ENCODE assay signal across 22 cellular contexts in the genomic region with DNA sequence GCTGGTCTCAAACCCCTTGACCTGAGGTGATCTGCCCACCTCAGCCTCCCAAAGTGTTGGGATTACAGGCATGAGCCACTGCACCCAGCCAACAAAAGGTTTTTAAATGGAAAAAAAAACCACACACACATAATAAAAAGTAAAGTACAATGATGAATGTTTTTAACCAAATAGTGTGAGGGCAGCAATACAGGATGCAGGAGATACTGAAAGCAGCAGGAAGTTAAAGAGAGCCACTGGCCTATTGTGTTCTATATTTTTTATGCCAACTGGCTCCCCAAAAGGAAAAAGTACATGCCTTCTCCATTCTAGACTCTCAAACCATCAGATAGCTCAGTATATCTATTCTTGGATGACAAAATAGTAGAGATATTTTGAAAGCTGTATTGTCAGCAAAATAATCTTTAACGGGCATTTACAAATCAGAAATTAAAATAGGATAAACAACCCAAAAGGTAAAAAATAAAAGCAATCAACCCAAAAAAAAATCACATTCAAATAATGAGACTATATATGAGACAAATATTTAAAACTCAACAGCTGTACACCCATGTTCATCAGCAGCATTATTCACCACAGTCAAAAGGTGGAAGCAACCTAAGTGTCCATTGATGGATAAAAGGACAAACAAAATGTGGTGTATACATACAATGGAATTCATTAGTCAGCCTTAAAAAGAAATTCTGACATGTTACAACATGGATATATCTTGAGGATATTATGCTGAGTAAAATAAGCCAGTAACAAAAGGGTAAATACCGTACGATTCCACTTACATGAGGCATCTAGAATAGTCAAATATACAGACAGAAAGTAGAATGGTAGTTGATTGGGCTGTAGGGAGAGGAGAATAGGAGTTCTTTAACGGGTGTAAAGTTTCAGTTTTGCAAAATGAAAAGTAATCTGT. TPM values are rescaled to one million over a fixed set of nuclear protein-coding genes. Genes with fewer than 3 reads are reported as not detected.
DNase-seq lines count a peak whose midpoint lies in the region; ATAC-seq and TF ChIP-seq lines count a peak whose summit lies in the region.
"Had no signal": no experiment of that assay in that cellular context is flagged by ENCODE, and none has a peak within 500 bp of the region (broad histone marks: within the 10 kb centered on the region; RNA-seq: fewer than 3 reads in every experiment).

No MANE protein-coding gene starts in this region.

- DNase-seq in activated naive CD8-positive, alpha-beta T cell treated with anti-CD3 and anti-CD28 coated beads for 36 hours, result no peak
- no peak for DNase-seq in RWPE2 (ENCODE audit: low spot score)
- peak; percentile 49 to 69 for DNase-seq in dermis microvascular lymphatic vessel endothelial cell (ENCODE audit: low read depth in 2 of 2)
- no peak for DNase-seq in neural progenitor cell (ENCODE audit: low spot score)
- no peak for DNase-seq in nephron progenitor cell
- DNase-seq in NCI-H2227 treated with DMSO at 0.1 percent for 48 hours (lab: John Stamatoyannopoulos, UW), result no peak
- DNase-seq: BE2C; EL; GF-D8; MM.1S; NCI-H1048; NCI-H1436; NCI-H1930; NCI-H345; NCI-H524; NCI-H774; NK-92 treated with Interleukin-12 subunit alpha and Interleukin-12 subunit beta, amount 100 ng/mL, for 24 hours; SJCRH30 had no signal

- H3K4me3 ChIP-seq in RWPE2 (ENCODE audit: severe bottlenecking) (no peak overlapping the region), neural progenitor cell (no peak overlapping the region)
- H3K4me3 ChIP-seq: SJCRH30 had no signal

- no peaks in the 10 kb centered on the region for H3K9me3 Mint-ChIP-seq in activated naive CD8-positive, alpha-beta T cell (ENCODE audit: low read depth)
- no peaks in the 10 kb centered on the region for H3K9me3 Mint-ChIP-seq in activated naive CD8-positive, alpha-beta T cell treated with anti-CD3 and anti-CD28 coated beads for 36 hours
- H3K9me3 Mint-ChIP-seq in neural progenitor cell (no peaks in the 10 kb centered on the region), nephron progenitor cell (no peaks in the 10 kb centered on the region)

- H3K4me3 Mint-ChIP-seq in activated naive CD8-positive, alpha-beta T cell, result no peak overlapping the region
- no peak overlapping the region for H3K4me3 Mint-ChIP-seq in activated naive CD8-positive, alpha-beta T cell treated with anti-CD3 and anti-CD28 coated beads for 36 hours
- H3K4me3 Mint-ChIP-seq in neural progenitor cell (no peak overlapping the region), nephron progenitor cell (no peak overlapping the region)

- no peaks in the 10 kb centered on the region for H3K27me3 ChIP-seq in RWPE2 (ENCODE audit: insufficient read depth, poor library complexity, severe bottlenecking)
- H3K27me3 ChIP-seq in neural progenitor cell, result no peaks in the 10 kb centered on the region
- H3K27me3 ChIP-seq: BE2C, SJCRH30 had no signal

- H3K79me2 ChIP-seq in neural progenitor cell (ENCODE audit: low read depth), result no peaks in the 10 kb centered on the region

- no peak overlapping the region for H2AFZ ChIP-seq in neural progenitor cell (replicated peaks)

- peaks cover 8% of the 10 kb centered on the region for H3K36me3 Mint-ChIP-seq in activated naive CD8-positive, alpha-beta T cell
- peaks cover 18% of the 10 kb centered on the region for H3K36me3 Mint-ChIP-seq in activated naive CD8-positive, alpha-beta T cell treated with anti-CD3 and anti-CD28 coated beads for 36 hours
- H3K36me3 Mint-ChIP-seq in neural progenitor cell (peaks cover 23% of the 10 kb centered on the region), nephron progenitor cell (ENCODE audit: low read depth) (peaks cover 65% of the 10 kb centered on the region)

- ATAC-seq in RWPE2 (ENCODE audit: low read depth) (peak; percentile 95), HG03045 (IDR thresholded peaks at IDR 0.05; ENCODE audit: unreplicated experiment) (no peak)
- ATAC-seq: HCT116, Panc1 had no signal

- TF ChIP-seq CTCF in RWPE2 (IDR thresholded peaks at IDR 0.05; ENCODE audit: poor library complexity, severe bottlenecking) (no peak), neural progenitor cell (IDR thresholded peaks at IDR 0.05) (no peak), nephron progenitor cell (IDR thresholded peaks at IDR 0.05) (no peak)

- H3K36me3 ChIP-seq in RWPE2 (ENCODE audit: low read depth) (peaks cover 76% of the 10 kb centered on the region), neural progenitor cell (no peaks in the 10 kb centered on the region)

- H3K9me3 ChIP-seq in RWPE2 (ENCODE audit: severe bottlenecking) (no peaks in the 10 kb centered on the region), neural progenitor cell (ENCODE audit: low read depth) (no peaks in the 10 kb centered on the region)
- H3K9me3 ChIP-seq: BE2C, SJCRH30 had no signal

- peak overlapping the region; percentile 15 for H3K27ac ChIP-seq in RWPE2 (ENCODE audit: poor library complexity, severe bottlenecking)
- H3K27ac ChIP-seq in neural progenitor cell, result no peak overlapping the region
- H3K27ac ChIP-seq: SJCRH30 had no signal

- H4K20me1 ChIP-seq in neural progenitor cell (ENCODE audit: low read depth), result no peaks in the 10 kb centered on the region

- H3K4me2 ChIP-seq in neural progenitor cell, result no peak overlapping the region

- no peaks in the 10 kb centered on the region for H3F3A ChIP-seq in neural progenitor cell (ENCODE audit: low read depth)

- H3K4me1 ChIP-seq in RWPE2 (ENCODE audit: insufficient read depth, poor library complexity, severe bottlenecking) (peaks cover 8% of the 10 kb centered on the region), neural progenitor cell (peaks cover 1% of the 10 kb centered on the region)
- H3K4me1 ChIP-seq: BE2C, SJCRH30 had no signal

- peak overlapping the region; percentile 22 for H3K27ac Mint-ChIP-seq in activated naive CD8-positive, alpha-beta T cell
- no peak overlapping the region for H3K27ac Mint-ChIP-seq in activated naive CD8-positive, alpha-beta T cell treated with anti-CD3 and anti-CD28 coated beads for 36 hours
- peak overlapping the region; percentile 26 for H3K27ac Mint-ChIP-seq in neural progenitor cell
- no peak overlapping the region for H3K27ac Mint-ChIP-seq in nephron progenitor cell

- no peaks in the 10 kb centered on the region for H3K27me3 Mint-ChIP-seq in activated naive CD8-positive, alpha-beta T cell
- H3K27me3 Mint-ChIP-seq in activated naive CD8-positive, alpha-beta T cell treated with anti-CD3 and anti-CD28 coated beads for 36 hours, result no peaks in the 10 kb centered on the region
- H3K27me3 Mint-ChIP-seq in neural progenitor cell (ENCODE audit: insufficient read depth, low read depth) (no peaks in the 10 kb centered on the region), nephron progenitor cell (ENCODE audit: low read depth, poor library complexity) (no peaks in the 10 kb centered on the region)

- H3K4me1 Mint-ChIP-seq in activated naive CD8-positive, alpha-beta T cell (ENCODE audit: low read depth), result no peaks in the 10 kb centered on the region
- H3K4me1 Mint-ChIP-seq in activated naive CD8-positive, alpha-beta T cell treated with anti-CD3 and anti-CD28 coated beads for 36 hours, result no peaks in the 10 kb centered on the region
- H3K4me1 Mint-ChIP-seq in neural progenitor cell, result no peaks in the 10 kb centered on the region
- H3K4me1 Mint-ChIP-seq in nephron progenitor cell, result peaks cover 6% of the 10 kb centered on the region

- H3K9ac ChIP-seq in neural progenitor cell, result no peak overlapping the region

RNA-seq across cellular contexts. Expression of a gene that starts 26.2 kb away (rescaled TPM):
- total RNA-seq in activated naive CD8-positive, alpha-beta T cell treated with anti-CD3 and anti-CD28 coated beads for 36 hours, result 10 to 100 TPM; 12.5 to 14.6 TPM
- total RNA-seq in dermis microvascular lymphatic vessel endothelial cell, result 4.9 TPM in 2 replicates
- 5.7 and 9.9 TPM in 2 replicates for total RNA-seq in neural progenitor cell (ENCODE audit: low replicate concordance)

RNA-seq across cellular contexts. Expression of a gene that starts 26.4 kb away (rescaled TPM):
- 10 to 100 TPM; 14.5 to 14.6 TPM for total RNA-seq in activated naive CD8-positive, alpha-beta T cell treated with anti-CD3 and anti-CD28 coated beads for 36 hours
- 26.4 and 28.6 TPM in 2 replicates for total RNA-seq in dermis microvascular lymphatic vessel endothelial cell
- total RNA-seq in neural progenitor cell (ENCODE audit: low replicate concordance), result 20.5 and 23.7 TPM in 2 replicates

RNA-seq across cellular contexts. Expression of a gene that starts 46.2 kb away (rescaled TPM):
- 10 to 100 TPM; 68.7 to 74.8 TPM for total RNA-seq in activated naive CD8-positive, alpha-beta T cell treated with anti-CD3 and anti-CD28 coated beads for 36 hours
- total RNA-seq in dermis microvascular lymphatic vessel endothelial cell, result 17.2 and 20.4 TPM in 2 replicates
- total RNA-seq in neural progenitor cell (ENCODE audit: low replicate concordance), result 22.3 and 35.3 TPM in 2 replicates

Comparison
In these comparisons a context has a peak if more than half of its experiments do, and no peak if none do; other contexts are left out.
1. H3K27ac Mint-ChIP-seq: peak in activated naive CD8-positive, alpha-beta T cell (single experiment) and neural progenitor cell (single experiment); none in activated naive CD8-positive, alpha-beta T cell treated with anti-CD3 and anti-CD28 coated beads for 36 hours (single experiment) and nephron progenitor cell (single experiment).
2. DNase-seq: peak in dermis microvascular lymphatic vessel endothelial cell (2 of 2); none in activated naive CD8-positive, alpha-beta T cell treated with anti-CD3 and anti-CD28 coated beads for 36 hours (single experiment), RWPE2 (single experiment), neural progenitor cell (single experiment), nephron progenitor cell (single experiment) and NCI-H2227 treated with DMSO at 0.1 percent for 48 hours (single experiment).